ENCODE assay signal across 11 cellular contexts in genomic region chr19:6233051-6233826, GRCh38. TPM values are rescaled to one million over a fixed set of nuclear protein-coding genes. Genes with fewer than 3 reads are reported as not detected.
DNase-seq lines count a peak whose midpoint lies in the region; ATAC-seq and TF ChIP-seq lines count a peak whose summit lies in the region.
"Had no signal": no experiment of that assay in that cellular context is flagged by ENCODE, and none has a peak within 500 bp of the region (broad histone marks: within the 10 kb centered on the region; RNA-seq: fewer than 3 reads in every experiment).

No MANE protein-coding gene starts in this region.

- no peak overlapping the region for H4K8ac ChIP-seq in mesenchymal stem cell (ENCODE audit: low read length)

- H3K27ac ChIP-seq in esophagus (ENCODE audit: low read depth in 2 of 2, low read length in 1 of 2) (peak overlapping the region; percentile 32 to 66), mesenchymal stem cell (ENCODE audit: low read length, poor library complexity, severe bottlenecking) (peak overlapping the region; percentile 73), upper lobe of right lung (peak overlapping the region; percentile 80), OCI-LY7 (ENCODE audit: low read depth, low read length, poor library complexity, severe bottlenecking) (no peak overlapping the region)
- H3K27ac ChIP-seq: brain microvascular endothelial cell had no signal

- H3K9me3 ChIP-seq in esophagus (ENCODE audit: control insufficient read depth in 2 of 2, insufficient read depth in 1 of 2, low read depth in 1 of 2, low read length in 1 of 2): no peaks in the 10 kb centered on the region
- no peaks in the 10 kb centered on the region for H3K9me3 ChIP-seq in mesenchymal stem cell (ENCODE audit: control insufficient read depth, low read length)
- H3K9me3 ChIP-seq in upper lobe of right lung: no peaks in the 10 kb centered on the region
- H3K9me3 ChIP-seq in OCI-LY7 (ENCODE audit: low read length): no peaks in the 10 kb centered on the region
- H3K9me3 ChIP-seq: Peyer's patch had no signal

- no peak overlapping the region for H2AFZ ChIP-seq in mesenchymal stem cell (ENCODE audit: low read depth, low read length)
- H2AFZ ChIP-seq in OCI-LY7 (ENCODE audit: low read length): no peak overlapping the region

- peak overlapping the region; percentile 85 for H4K91ac ChIP-seq in mesenchymal stem cell (ENCODE audit: low read length)

- peaks cover 23 to 56% of the 10 kb centered on the region in 2 donors for H3K4me1 ChIP-seq in esophagus (ENCODE audit: control insufficient read depth in 2 of 2, insufficient read depth in 2 of 2, low read length in 1 of 2)
- H3K4me1 ChIP-seq in mesenchymal stem cell (ENCODE audit: control insufficient read depth, insufficient read depth, low read depth, low read length): peaks cover 58% of the 10 kb centered on the region
- peaks cover 63% of the 10 kb centered on the region for H3K4me1 ChIP-seq in upper lobe of right lung
- no peaks in the 10 kb centered on the region for H3K4me1 ChIP-seq in OCI-LY7 (ENCODE audit: insufficient read depth, low read length, poor library complexity, severe bottlenecking)

- peaks cover 0 to 15% of the 10 kb centered on the region in 2 donors for H3K36me3 ChIP-seq in esophagus (ENCODE audit: control insufficient read depth in 2 of 2, insufficient read depth in 2 of 2, low read length in 1 of 2)
- peaks cover 13 to 50% of the 10 kb centered on the region in 2 experiments for H3K36me3 ChIP-seq in mesenchymal stem cell (ENCODE audit: control insufficient read depth in 1 of 2, insufficient read depth in 2 of 2, low read depth in 1 of 2, low read length in 2 of 2)
- H3K36me3 ChIP-seq in upper lobe of right lung: peaks cover 9% of the 10 kb centered on the region
- H3K36me3 ChIP-seq in OCI-LY7 (ENCODE audit: insufficient read depth, low read length): peaks cover 14% of the 10 kb centered on the region; the same call in 1 of the 2 replicates

- peak overlapping the region; percentile 10 for H2AK5ac ChIP-seq in mesenchymal stem cell (ENCODE audit: low read length, severe bottlenecking)

- H3K27me3 ChIP-seq in esophagus (ENCODE audit: control insufficient read depth in 1 of 2, insufficient read depth in 2 of 2, low read length in 2 of 2) (no peaks in the 10 kb centered on the region), mesenchymal stem cell (ENCODE audit: control insufficient read depth in 1 of 2, insufficient read depth in 1 of 2, low read length in 2 of 2) (no peaks in the 10 kb centered on the region), upper lobe of right lung (no peaks in the 10 kb centered on the region)
- H3K27me3 ChIP-seq: brain microvascular endothelial cell, Peyer's patch had no signal

- POLR2A ChIA-PET in OCI-LY7 (lab: Charles Lee): no interaction called here

- peak overlapping the region; percentile 51 for H3K9ac ChIP-seq in mesenchymal stem cell (ENCODE audit: low read length)

- H3K79me1 ChIP-seq in mesenchymal stem cell (replicated peaks; ENCODE audit: low read length, poor library complexity, severe bottlenecking): peaks cover 57% of the 10 kb centered on the region

- H3K18ac ChIP-seq in mesenchymal stem cell (ENCODE audit: low read depth in 1 of 2, low read length in 2 of 2): peak overlapping the region in 1 of 2 experiments; percentile 45

- peak overlapping the region in 1 of 2 experiments; percentile 41 for H3K14ac ChIP-seq in mesenchymal stem cell (ENCODE audit: low read length in 2 of 2)

- intact Hi-C loops in upper lobe of right lung (cut with DNase I): no loop called here
- intact Hi-C loops in OCI-LY7 (cut with micrococcal nuclease; ENCODE audit: unreplicated experiment): no loop called here

- no TSS peak for BruUV-seq in OCI-LY7 (replicated peaks; lab: Mats Ljungman, UMichigan)

- CTCF ChIA-PET in OCI-LY7 (lab: Charles Lee; ENCODE audit: unreplicated experiment): no interaction called here

- peak overlapping the region in 1 of 2 experiments; percentile 24 for H3K23ac ChIP-seq in mesenchymal stem cell (ENCODE audit: low read length in 2 of 2)

- H3K4me2 ChIP-seq in mesenchymal stem cell (ENCODE audit: low read length, poor library complexity, severe bottlenecking) (peak overlapping the region; percentile 6), OCI-LY7 (ENCODE audit: low read length) (no peak overlapping the region)

- no peak overlapping the region for H2BK5ac ChIP-seq in mesenchymal stem cell (ENCODE audit: low read depth, low read length, poor library complexity, severe bottlenecking)

- H3K4me3 ChIP-seq in NB4 (ENCODE audit: low read depth, low read length) (no peak overlapping the region), esophagus (ENCODE audit: low read depth in 1 of 2, low read length in 2 of 2) (no peak overlapping the region), mesenchymal stem cell (ENCODE audit: insufficient read depth in 1 of 2, low read depth in 1 of 2, low read length in 2 of 2) (peak overlapping the region in 1 of 2 experiments; percentile 43), upper lobe of right lung (no peak overlapping the region), OCI-LY7 (ENCODE audit: low read depth, low read length, poor library complexity, severe bottlenecking) (no peak overlapping the region)
- H3K4me3 ChIP-seq: Peyer's patch had no signal

- no peaks in the 10 kb centered on the region for H3K9me2 ChIP-seq in OCI-LY7 (ENCODE audit: insufficient read depth, low read length)

- TF ChIP-seq POLR2A in NB4 (IDR thresholded peaks at IDR 0.05; ENCODE audit: extremely low read depth, insufficient read length): no peak

- no peak overlapping the region for H2BK120ac ChIP-seq in mesenchymal stem cell (ENCODE audit: low read depth, low read length)

- H4K20me1 ChIP-seq in OCI-LY7 (ENCODE audit: insufficient read depth, low read length): no peaks in the 10 kb centered on the region

- DNase-seq in NB4 (ENCODE audit: low read depth) (peak; percentile 42), mesenchymal stem cell (no peak), upper lobe of right lung (peak; percentile 82), T1000 (lab: John Stamatoyannopoulos, UW) (no peak), OCI-LY7 (ENCODE audit: low spot score) (no peak), NCI-H1417 (lab: John Stamatoyannopoulos, UW) (no peak)
- no peak for DNase-seq in stimulated activated CD8-positive, alpha-beta memory T cell treated with anti-CD3 and anti-CD28 coated beads, Interleukin-4, amount 100 ng/mL, for 48 hours
- DNase-seq: activated CD4-positive, alpha-beta T cell treated with anti-CD3 and anti-CD28 coated beads, Interleukin-2, amount 50 U/mL, for 4 hours had no signal

- peak overlapping the region in 1 of 2 experiments; percentile 27 for H3K4ac ChIP-seq in mesenchymal stem cell (ENCODE audit: low read depth in 1 of 2, low read length in 2 of 2)

- TF ChIP-seq CTCF in NB4 (IDR thresholded peaks at IDR 0.05; ENCODE audit: low read depth, low read length) (no peak), upper lobe of right lung (IDR thresholded peaks at IDR 0.05) (no peak), OCI-LY7 (conservative IDR thresholded peaks at IDR 0.05; ENCODE audit: low read length) (no peak)

- no peak overlapping the region for H2BK15ac ChIP-seq in mesenchymal stem cell (ENCODE audit: low read depth, poor library complexity, severe bottlenecking)

- peak; percentile 44 for ATAC-seq in upper lobe of right lung

- peak overlapping the region in 1 of 2 experiments; percentile 33 for H2BK12ac ChIP-seq in mesenchymal stem cell (ENCODE audit: low read length in 2 of 2)

- no peaks in the 10 kb centered on the region for H3K79me2 ChIP-seq in OCI-LY7 (ENCODE audit: insufficient read depth, low read depth, low read length)

- WGBS in esophagus, 2 donors: 47 to 54% methylated on average over 26 to 30 of the region's 30 CpGs
- 94% methylated on average over 29 of the region's 30 CpGs for WGBS in mesenchymal stem cell

RNA-seq across cellular contexts. Expression of gene MLLT1, which starts 46.5 kb away (rescaled TPM):
- 10 to 100 TPM; 15.5 to 16.3 TPM for polyA plus RNA-seq in esophagus
- polyA plus RNA-seq in mesenchymal stem cell (2013, experiment 1 of 2): 49.5 TPM
- 48.1 TPM for polyA plus RNA-seq in mesenchymal stem cell (2013, experiment 2 of 2)
- total RNA-seq in upper lobe of right lung (73.4 TPM), OCI-LY7 (2022) (55.5 and 56.0 TPM in 2 replicates)
- 14.3 and 17.5 TPM in 2 replicates for total RNA-seq in OCI-LY7 (2014; rRNA removed; shearing (Covaris generic))

Comparison
In these comparisons a context has a peak if more than half of its experiments do, and no peak if none do; other contexts are left out.
1. DNase-seq: peak in NB4 (single experiment) and upper lobe of right lung (single experiment); none in mesenchymal stem cell (single experiment), stimulated activated CD8-positive, alpha-beta memory T cell treated with anti-CD3 and anti-CD28 coated beads, Interleukin-4, amount 100 ng/mL, for 48 hours (single experiment), T1000 (single experiment), OCI-LY7 (single experiment) and NCI-H1417 (0 of 3).